ENCODE assay signal across 8 cellular contexts in the genomic region with DNA sequence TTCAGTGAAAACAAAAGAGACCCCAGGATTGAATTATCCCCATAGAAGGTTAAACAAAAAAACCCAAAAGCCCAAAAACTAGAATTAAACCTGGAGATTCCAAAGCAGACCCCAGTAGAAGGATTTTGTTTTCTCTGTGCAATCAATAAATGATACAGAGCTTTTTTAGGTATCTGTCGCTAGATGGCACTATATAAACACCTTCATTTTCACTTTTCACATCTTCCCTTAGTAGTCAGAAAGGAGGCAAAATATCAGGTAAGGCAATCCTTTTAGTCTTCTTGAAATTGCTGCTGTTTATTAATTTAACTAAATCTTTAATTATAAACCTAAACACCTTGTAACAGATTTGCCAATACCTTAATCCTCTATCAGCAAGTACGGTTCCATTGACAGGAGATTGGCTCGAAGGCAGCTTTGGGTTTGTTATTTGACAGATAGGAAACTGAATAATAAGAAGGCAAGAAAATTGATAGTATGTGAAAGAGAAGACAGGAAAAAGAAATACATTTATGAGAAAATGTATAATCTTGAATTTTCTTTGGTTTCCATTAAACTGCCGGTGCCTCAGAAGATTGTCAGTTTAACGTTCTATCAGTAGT. TPM values are rescaled to one million over a fixed set of nuclear protein-coding genes. Genes with fewer than 3 reads are reported as not detected.
A peak's percentile ranks its signal among the peaks of the same experiment; 100 is the strongest.
DNase-seq lines count a peak whose midpoint lies in the region; ATAC-seq, FAIRE-seq and TF ChIP-seq lines count a peak whose summit lies in the region.

No MANE protein-coding gene starts in this region.

- intact Hi-C loops in heart left ventricle (cut with DNase I) (loop anchor here in 9 of 10 donors (1.0 to 10.0 kb wide), 7 partner anchors 441 to 786 kb away; no protein-coding TSS in a partner anchor), cardiac septum (cut with DNase I) (loop anchor here (5.0 kb wide), 1 partner anchor 786 kb away; no protein-coding TSS in a partner anchor), body of pancreas (cut with DNase I) (loop anchor here (5.0 kb wide), 1 partner anchor 781 kb away; no protein-coding TSS in a partner anchor), HepG2 (cut with micrococcal nuclease; ENCODE audit: unreplicated experiment) (loop anchor here (1.0 to 5.0 kb wide), 3 partner anchors 220 to 784 kb away; no protein-coding TSS in a partner anchor)

- peak; percentile 15 for FAIRE-seq in HepG2 (lab: Jason Lieb, UNC)

- TF ChIP-seq POLR2A in heart left ventricle (IDR thresholded peaks at IDR 0.05), result no peak
- no peak for TF ChIP-seq POLR2A in body of pancreas (IDR thresholded peaks at IDR 0.05)
- no peak for TF ChIP-seq POLR2A in HepG2 (IDR thresholded peaks at IDR 0.05; ENCODE audit: insufficient read depth in 1 of 2, low read depth in 2 of 2, low read length in 2 of 2)

- no peaks in the 10 kb centered on the region for H3K36me3 ChIP-seq in heart left ventricle
- H3K36me3 ChIP-seq in body of pancreas (replicated peaks in 1 of 2; ENCODE audit: insufficient read depth in 1 of 2, low read depth in 2 of 2), result no peaks in the 10 kb centered on the region
- no peaks in the 10 kb centered on the region for H3K36me3 ChIP-seq in HepG2 (replicated peaks in 1 of 2; ENCODE audit: control insufficient read depth in 1 of 2, insufficient read depth in 2 of 2, low read length in 2 of 2)

- H3K27ac ChIP-seq in heart left ventricle (no peak overlapping the region), body of pancreas (no peak overlapping the region), HepG2 (ENCODE audit: extremely low read length, insufficient read depth, low read length) (no peak overlapping the region)

- no peak overlapping the region for H2AFZ ChIP-seq in HepG2 (ENCODE audit: low read length)

- 69 to 74% (median 73%) methylated on average over 5 of the region's 5 CpGs for WGBS in heart left ventricle, 4 donors
- WGBS in body of pancreas, 2 donors, result 54 to 55% methylated on average over 5 of the region's 5 CpGs
- 32% methylated on average over 5 of the region's 5 CpGs for WGBS in HepG2 (ENCODE audit: low lambda C conversion rate)

- no peak overlapping the region for H3K4me3 ChIP-seq in heart left ventricle
- no peak overlapping the region for H3K4me3 ChIP-seq in body of pancreas
- no peak overlapping the region for H3K4me3 ChIP-seq in HepG2 (replicated peaks in 1 of 3; ENCODE audit: insufficient read depth in 1 of 3, low read depth in 2 of 3, low read length in 3 of 3)

- TF ChIP-seq CTCF in heart left ventricle (IDR thresholded peaks at IDR 0.05) (peak; percentile 52 to 74 (median 62)), body of pancreas (IDR thresholded peaks at IDR 0.05) (peak in 6 of 7 experiments; percentile 57 to 70 (median 66)), HepG2 (CRISPR knock-in tag; IDR thresholded peaks at IDR 0.05) (peak; percentile 62)

- ATAC-seq in heart left ventricle, result no peak
- ATAC-seq in HG02571 (IDR thresholded peaks at IDR 0.05; ENCODE audit: unreplicated experiment), result peak; percentile 54
- no peak for ATAC-seq in body of pancreas
- ATAC-seq in HepG2, result no peak; the same call in 2 of the 3 replicates
- no peak for ATAC-seq in GM21526 (IDR thresholded peaks at IDR 0.05; ENCODE audit: low FRiP score, unreplicated experiment)

- no peaks in the 10 kb centered on the region for H4K20me1 ChIP-seq in HepG2 (ENCODE audit: insufficient read depth, low read length)

- H3K9me3 ChIP-seq in heart left ventricle, result no peaks in the 10 kb centered on the region
- no peaks in the 10 kb centered on the region for H3K9me3 ChIP-seq in body of pancreas
- H3K9me3 ChIP-seq in HepG2 (ENCODE audit: low read length), result no peaks in the 10 kb centered on the region

- DNase-seq in heart left ventricle, result no peak
- no peak for DNase-seq in cardiac septum (ENCODE audit: low spot score)
- DNase-seq in NCI-H2196 (lab: John Stamatoyannopoulos, UW; ENCODE audit: unreplicated experiment), result peak; percentile 45
- DNase-seq in body of pancreas, result no peak
- peak; percentile 30 for DNase-seq in HepG2 (ENCODE audit: low spot score)
- no peak for DNase-seq in activated naive CD4-positive, alpha-beta T cell treated with anti-CD3 and anti-CD28 coated beads, Interleukin-2, amount 50 U/mL, for 16 hours

- H3K9ac ChIP-seq in HepG2 (ENCODE audit: insufficient read depth, low read depth, low read length), result no peak overlapping the region

- TF ChIP-seq EP300 in HepG2 (IDR thresholded peaks at IDR 0.05; ENCODE audit: low read depth in 2 of 2, low read length in 2 of 2) (no peak), HepG2 (CRISPR knock-in tag; IDR thresholded peaks at IDR 0.05; ENCODE audit: borderline replicate concordance) (no peak)

- H3K27me3 ChIP-seq in heart left ventricle (no peaks in the 10 kb centered on the region), body of pancreas (no peaks in the 10 kb centered on the region), HepG2 (ENCODE audit: control insufficient read depth in 1 of 2, insufficient read depth in 2 of 2, low read length in 2 of 2) (peaks cover 0 to 6% of the 10 kb centered on the region in 2 experiments; a peak in 1 of 5 replicates)

- in situ Hi-C loops in HepG2 (cut with HindIII; ENCODE audit: extremely low pct_ligation_motif_present, low pct_unique_long_range_greater_than_20kb), result loop anchor here (5.0 to 25.0 kb wide), 3 partner anchors 214 to 1241 kb away; a partner anchor contains a TSS

- POLR2A ChIA-PET in HepG2 (lab: Yijun Ruan, JAX), result no interaction called here

- BruUV-seq in HepG2 (replicated peaks; lab: Mats Ljungman, UMichigan), result no TSS peak

- TF ChIP-seq RAD21 in HepG2 (CRISPR knock-in tag; IDR thresholded peaks at IDR 0.05), result no peak

- no peak overlapping the region for H3K4me2 ChIP-seq in HepG2 (ENCODE audit: low read depth, low read length)

- CTCF ChIA-PET in HepG2 (lab: Yijun Ruan, JAX; ENCODE audit: low intra/inter-chr PET ratio, low total read pairs), result interaction anchor here (0.9 to 2.7 kb wide), 4 partner anchors 219 to 787 kb away, joined by 3 to 20 read pairs (median 7); no protein-coding TSS in a partner anchor

- H3K79me2 ChIP-seq in HepG2 (ENCODE audit: insufficient read depth, low read length), result no peaks in the 10 kb centered on the region

- H3K4me1 ChIP-seq in heart left ventricle, result no peaks in the 10 kb centered on the region
- no peaks in the 10 kb centered on the region for H3K4me1 ChIP-seq in body of pancreas
- no peaks in the 10 kb centered on the region for H3K4me1 ChIP-seq in HepG2 (ENCODE audit: insufficient read depth, low read length)

TF ChIP-seq in HepG2, 621 proteins besides CTCF, POLR2A, EP300 and RAD21:
- peak; percentile 75 for TF ChIP-seq STAG1 (CRISPR knock-in tag; IDR thresholded peaks at IDR 0.05)
- TF ChIP-seq, protein P1, sequence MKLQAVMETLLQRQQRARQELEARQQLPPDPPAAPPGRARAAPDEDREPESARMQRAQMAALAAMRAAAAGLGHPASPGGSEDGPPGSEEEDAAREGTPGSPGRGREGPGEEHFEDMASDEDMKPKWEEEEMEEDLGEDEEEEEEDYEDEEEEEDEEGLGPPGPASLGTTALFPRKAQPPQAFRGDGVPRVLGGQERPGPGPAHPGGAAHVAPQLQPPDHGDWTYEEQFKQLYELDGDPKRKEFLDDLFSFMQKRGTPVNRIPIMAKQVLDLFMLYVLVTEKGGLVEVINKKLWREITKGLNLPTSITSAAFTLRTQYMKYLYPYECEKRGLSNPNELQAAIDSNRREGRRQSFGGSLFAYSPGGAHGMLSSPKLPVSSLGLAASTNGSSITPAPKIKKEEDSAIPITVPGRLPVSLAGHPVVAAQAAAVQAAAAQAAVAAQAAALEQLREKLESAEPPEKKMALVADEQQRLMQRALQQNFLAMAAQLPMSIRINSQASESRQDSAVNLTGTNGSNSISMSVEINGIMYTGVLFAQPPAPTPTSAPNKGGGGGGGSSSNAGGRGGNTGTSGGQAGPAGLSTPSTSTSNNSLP (IDR thresholded peaks at IDR 0.05; ENCODE audit: low read depth, low read length), result peak; percentile 90
- peak; percentile 61; the same call in 1 of the 2 replicates for TF ChIP-seq ONECUT2 (CRISPR knock-in tag; IDR thresholded peaks at IDR 0.05)
- TF ChIP-seq SMC3 (IDR thresholded peaks at IDR 0.05; ENCODE audit: low read length), result peak; percentile 57
- TF ChIP-seq NCOA5 (CRISPR knock-in tag; IDR thresholded peaks at IDR 0.05), result no peak

RNA-seq across cellular contexts. Expression of a gene that starts 23.3 kb away (rescaled TPM):
- total RNA-seq in heart left ventricle, result 10 to 100 TPM; 19.4 to 39.2 (median 29.2) TPM
- polyA plus RNA-seq in heart left ventricle, result 10 to 100 TPM; 19.6 to 24.3 TPM
- total RNA-seq in cardiac septum, result 36.5 TPM
- total RNA-seq in body of pancreas, result 10 to 100 TPM; 18.8 to 27.2 TPM
- 60.0 and 94.7 TPM in 2 replicates for total RNA-seq in HepG2 (2016; rRNA removed; fragmentation: Illumina TruSeq; extraction: Trizol)
- total RNA-seq in HepG2 (2016; cell fraction: cytosol; rRNA removed; fragmentation: Illumina TruSeq; extraction: Trizol; ENCODE audit: low read depth), result 24.2 and 28.4 TPM in 2 replicates
- total RNA-seq in HepG2 (2016; cell fraction: insoluble cytoplasmic fraction; rRNA removed; fragmentation: Illumina TruSeq; extraction: Trizol), result 58.7 and 90.4 TPM in 2 replicates
- total RNA-seq in HepG2 (2016; cell fraction: membrane; rRNA removed; fragmentation: Illumina TruSeq; extraction: Trizol), result 24.1 and 28.8 TPM in 2 replicates
- 62.4 and 63.5 TPM in 2 replicates for total RNA-seq in HepG2 (2016; cell fraction: nucleus; rRNA removed; fragmentation: Illumina TruSeq; extraction: Trizol)
- polyA plus RNA-seq in HepG2 (2011; rRNA removed), result 17.8 and 23.8 TPM in 2 replicates
- 8.1 and 13.4 TPM in 2 replicates for polyA plus RNA-seq in HepG2 (2011; cell fraction: cytosol; rRNA removed)
- 10.4 and 13.5 TPM in 2 replicates for polyA plus RNA-seq in HepG2 (2011; cell fraction: nucleus; rRNA removed)
- 22.7 and 25.3 TPM in 2 replicates for polyA plus RNA-seq in HepG2 (2012)
- polyA plus RNA-seq in HepG2 (2016; cell fraction: cytosol; fragmentation: Illumina TruSeq; extraction: Trizol; ENCODE audit: low read depth), result 2.3 and 2.6 TPM in 2 replicates
- 46.7 and 54.0 TPM in 2 replicates for polyA plus RNA-seq in HepG2 (2016; cell fraction: insoluble cytoplasmic fraction; fragmentation: Illumina TruSeq; extraction: Trizol; ENCODE audit: low read depth)
- polyA plus RNA-seq in HepG2 (2016; cell fraction: membrane; fragmentation: Illumina TruSeq; extraction: Trizol; ENCODE audit: low read depth), result 7.3 and 8.6 TPM in 2 replicates
- polyA plus RNA-seq in HepG2 (2016; cell fraction: nucleus; fragmentation: Illumina TruSeq; extraction: Trizol; ENCODE audit: insufficient read depth, low read depth), result 45.7 and 47.5 TPM in 2 replicates
- polyA minus RNA-seq in HepG2 (2011; rRNA and poly(A)+ RNA removed; ENCODE audit: low replicate concordance), result 35.3 and 36.2 TPM in 2 replicates
- 36.4 and 42.9 TPM in 2 replicates for polyA minus RNA-seq in HepG2 (2011; cell fraction: cytosol; rRNA and poly(A)+ RNA removed)
- 123 TPM in 2 replicates for polyA minus RNA-seq in HepG2 (2011; cell fraction: nucleus; rRNA and poly(A)+ RNA removed)

Comparison
In these comparisons a context has a peak if more than half of its experiments do, and no peak if none do; other contexts are left out.
1. DNase-seq: peak in NCI-H2196 (single experiment) and HepG2 (single experiment); none in heart left ventricle (0 of 5), cardiac septum (single experiment), body of pancreas (0 of 4) and activated naive CD4-positive, alpha-beta T cell treated with anti-CD3 and anti-CD28 coated beads, Interleukin-2, amount 50 U/mL, for 16 hours (single experiment).
2. Peak in every context shown above with its lines, with median percentiles within 50 percentile points of each other: CTCF ChIP-seq.